In genomic region chr19:37466798-37467607, GRCh38 we compare ENCODE assay signal across 8 cellular contexts.
DNase-seq lines count a peak whose midpoint lies in the region; ATAC-seq and TF ChIP-seq lines count a peak whose summit lies in the region.

ZNF569 (minus strand) TSS chr19:37467444; CDS start chr19:37444921, 22,523 bp downstream.

- no peaks in the 10 kb centered on the region for H3K27me3 Mint-ChIP-seq in nephron (ENCODE audit: low read depth)

- DNase-seq in DMS53 treated with DMSO at 0.1 percent for 48 hours (lab: John Stamatoyannopoulos, UW; ENCODE audit: unreplicated experiment) (peak; percentile 97), RWPE1 (ENCODE audit: low spot score) (peak; percentile 75), fibroblast of the conjunctiva (ENCODE audit: low read depth) (peak; percentile 85)
- DNase-seq in activated effector memory CD4-positive, alpha-beta T cell treated with anti-CD3 and anti-CD28 coated beads, Interleukin-2, amount 50 U/mL, for 16 hours: peak; percentile 96
- peak; percentile 84 for DNase-seq in stimulated activated naive CD8-positive, alpha-beta T cell treated with anti-CD3 and anti-CD28 coated beads, Interleukin-15, Interleukin-2, amounts not matched to agents 100 U/mL and 50 U/mL, for 24 hours

- H3K4me3 Mint-ChIP-seq in nephron: peak within 1 kb of the TSS; percentile 95 to 99 (median 99)

- no peaks in the 10 kb centered on the region for H3K4me1 ChIP-seq in KMS-11 (ENCODE audit: low read depth, poor library complexity, severe bottlenecking)

- H3K36me3 Mint-ChIP-seq in nephron (ENCODE audit: low read depth): peaks cover 51% of the 10 kb centered on the region

- peak within 1 kb of the TSS; percentile 12; the same call in 1 of the 2 replicates for H3K9ac ChIP-seq in KMS-11

- H3K4me2 ChIP-seq in KMS-11: peak within 1 kb of the TSS; percentile 26; the same call in 1 of the 2 replicates

- H3K27ac Mint-ChIP-seq in nephron: peak within 1 kb of the TSS; percentile 95 to 97 (median 96)

- H4K20me1 ChIP-seq in KMS-11 (ENCODE audit: insufficient read depth): no peaks in the 10 kb centered on the region

- no peaks in the 10 kb centered on the region for H3K27me3 ChIP-seq in KMS-11 (ENCODE audit: insufficient read depth, low read depth)

- H2AFZ ChIP-seq in KMS-11 (ENCODE audit: low read depth): peak within 1 kb of the TSS; percentile 73

- CTCF ChIA-PET in RWPE1 (lab: Yijun Ruan, JAX): no interaction called here

- POLR2A ChIA-PET in RWPE1 (lab: Yijun Ruan, JAX; ENCODE audit: low non-redundant PET): interaction anchor here (0.8 kb wide), 1 partner anchor 128 kb away, joined by 4 read pairs; the partner anchor contains the start of genes ZNF540 and ZNF571

- H3K79me2 ChIP-seq in KMS-11 (ENCODE audit: insufficient read depth, low read depth): no peaks in the 10 kb centered on the region

- no peaks in the 10 kb centered on the region for H3K36me3 ChIP-seq in KMS-11 (ENCODE audit: insufficient read depth)

- H3K4me3 ChIP-seq in KMS-11 (IDR thresholded peaks at IDR 0.05; ENCODE audit: insufficient read depth, low read depth, low read length): peak within 1 kb of the TSS; percentile 31

- H3K9me3 Mint-ChIP-seq in nephron: peaks cover 32% of the 10 kb centered on the region

- peak within 1 kb of the TSS; percentile 23; the same call in 1 of the 2 replicates for H3K27ac ChIP-seq in KMS-11
- peak within 1 kb of the TSS; percentile 95 for H3K27ac ChIP-seq in RWPE1

- no peak for TF ChIP-seq CTCF in KMS-11 (conservative IDR thresholded peaks at IDR 0.05; ENCODE audit: low read depth, low read length)
- no peak for TF ChIP-seq CTCF in RWPE1 (conservative IDR thresholded peaks at IDR 0.05; ENCODE audit: low read depth)
- no peak for TF ChIP-seq CTCF in nephron (IDR thresholded peaks at IDR 0.05; ENCODE audit: unreplicated experiment in 3 of 3)

- ATAC-seq in GM21723 (IDR thresholded peaks at IDR 0.05; ENCODE audit: unreplicated experiment): peak; percentile 65
- peak; percentile 73 for ATAC-seq in stimulated activated naive CD8-positive, alpha-beta T cell treated with anti-CD3 and anti-CD28 coated beads, Interleukin-15, Interleukin-2, amounts not matched to agents 100 U/mL and 50 U/mL, for 24 hours

- peaks cover 32% of the 10 kb centered on the region for H3K4me1 Mint-ChIP-seq in nephron

Comparison
In these comparisons a context has a peak if more than half of its experiments do, and no peak if none do; other contexts are left out.
1. Peak in every context shown above with its lines: DNase-seq, ATAC-seq, H3K4me3 ChIP-seq and H3K27ac ChIP-seq.